22 cellular contexts compared by ENCODE assay signal in genomic region chr12:106123110-106123509, GRCh38. TPM values are rescaled to one million over a fixed set of nuclear protein-coding genes. Genes with fewer than 3 reads are reported as not detected.
A peak's percentile ranks its signal among the peaks of the same experiment; 100 is the strongest.
DNase-seq lines count a peak whose midpoint lies in the region; ATAC-seq, FAIRE-seq and TF ChIP-seq lines count a peak whose summit lies in the region.
"Had no signal": no experiment of that assay in that cellular context is flagged by ENCODE, and none has a peak within 500 bp of the region (broad histone marks: within the 10 kb centered on the region; RNA-seq: fewer than 3 reads in every experiment).

No MANE protein-coding gene starts in this region.

- H3K27me3 ChIP-seq in body of pancreas (no peaks in the 10 kb centered on the region), skeletal muscle satellite cell (ENCODE audit: control insufficient read depth, insufficient read depth, low read length) (no peaks in the 10 kb centered on the region), SK-N-SH (ENCODE audit: insufficient read depth) (no peaks in the 10 kb centered on the region)

- H3K9me3 ChIP-seq in A549 (no peaks in the 10 kb centered on the region), body of pancreas (no peaks in the 10 kb centered on the region), kidney (ENCODE audit: control insufficient read depth in 1 of 2, low read length in 2 of 2) (no peaks in the 10 kb centered on the region), skeletal muscle satellite cell (replicated peaks; ENCODE audit: low read length) (no peaks in the 10 kb centered on the region), SK-N-SH (no peaks in the 10 kb centered on the region)
- H3K9me3 ChIP-seq: esophagus squamous epithelium had no signal

- intact Hi-C loops in body of pancreas (cut with DNase I) (no loop called here), kidney (cut with DNase I) (no loop called here)

- H2AFZ ChIP-seq in SK-N-SH (ENCODE audit: low read depth) = no peak overlapping the region

- H3K9me2 ChIP-seq in SK-N-SH = no peaks in the 10 kb centered on the region

- DNase-seq in A549 (ENCODE audit: low read depth in 1 of 2, low spot score in 1 of 2) (no peak), body of pancreas (no peak), kidney (no peak), SK-N-SH (no peak)
- DNase-seq in stimulated activated CD4-positive, alpha-beta T cell treated with anti-CD3 and anti-CD28 coated beads, Interleukin-4, amount 100 ng/mL, for 4 hours = no peak
- no peak for DNase-seq in activated naive CD4-positive, alpha-beta T cell treated with anti-CD3 and anti-CD28 coated beads, Interleukin-2, amount 50 U/mL, for 16 hours
- no peak for DNase-seq in stimulated activated naive CD4-positive, alpha-beta T cell treated with Interleukin-2 at 50 U/mL for 16 hours (lab: John Stamatoyannopoulos, UW)
- DNase-seq: activated CD4-positive, CD25-positive, alpha-beta regulatory T cell; activated naive CD8-positive, alpha-beta T cell treated with anti-CD3 and anti-CD28 coated beads for 36 hours; activated T-cell treated with anti-CD3 and anti-CD28 coated beads, Interleukin-2, amount 50 U/mL, for 72 hours; DMS153; esophagus squamous epithelium; KG1; midbrain; NCI-H524; stimulated activated CD4-positive, alpha-beta T cell treated with anti-CD3 and anti-CD28 coated beads, Interleukin-2, amount 100 ng/mL, for 24 hours; T-helper 9 cell had no signal

- H3K36me3 ChIP-seq in body of pancreas (replicated peaks in 1 of 2; ENCODE audit: insufficient read depth in 1 of 2, low read depth in 2 of 2) (no peaks in the 10 kb centered on the region), kidney (ENCODE audit: control insufficient read depth in 1 of 2, insufficient read depth in 2 of 2, low read length in 2 of 2) (no peaks in the 10 kb centered on the region), skeletal muscle satellite cell (ENCODE audit: insufficient read depth, low read length) (no peaks in the 10 kb centered on the region), SK-N-SH (replicated peaks in 1 of 2; ENCODE audit: control insufficient read depth in 1 of 2, insufficient read depth in 2 of 2, low read length in 1 of 2) (peaks cover 0 to 5% of the 10 kb centered on the region in 2 experiments)
- H3K36me3 ChIP-seq: esophagus squamous epithelium had no signal

- TF ChIP-seq CTCF in A549 (IDR thresholded peaks at IDR 0.05) (no peak), body of pancreas (IDR thresholded peaks at IDR 0.05) (no peak), kidney (IDR thresholded peaks at IDR 0.05; ENCODE audit: borderline replicate concordance, extremely low read depth, insufficient read depth) (no peak), SK-N-SH (IDR thresholded peaks at IDR 0.05) (no peak)

- peak overlapping the region in 1 of 2 donors; percentile 10 for H3K9ac ChIP-seq in kidney (ENCODE audit: low read length in 2 of 2)
- H3K9ac ChIP-seq in skeletal muscle satellite cell (ENCODE audit: low read depth, low read length) = peak overlapping the region; percentile 68
- H3K9ac ChIP-seq in SK-N-SH = no peak overlapping the region

- peak overlapping the region; percentile 40 for H3K4me2 ChIP-seq in A549
- peak overlapping the region; percentile 63 for H3K4me2 ChIP-seq in skeletal muscle satellite cell (ENCODE audit: low read length)
- H3K4me2 ChIP-seq in SK-N-SH = no peak overlapping the region

- H3K4me3 ChIP-seq in A549 (no peak overlapping the region), body of pancreas (no peak overlapping the region), kidney (ENCODE audit: low read length in 2 of 2) (no peak overlapping the region), skeletal muscle satellite cell (ENCODE audit: low read length) (peak overlapping the region; percentile 32), SK-N-SH (ENCODE audit: low read depth in 2 of 2, low read length in 1 of 2) (no peak overlapping the region)
- H3K4me3 ChIP-seq: esophagus squamous epithelium had no signal

- H3K4me1 ChIP-seq in A549 = peaks cover 96% of the 10 kb centered on the region
- H3K4me1 ChIP-seq in body of pancreas = peaks cover 12% of the 10 kb centered on the region
- H3K4me1 ChIP-seq in kidney (ENCODE audit: control insufficient read depth in 1 of 2, insufficient read depth in 1 of 2, low read depth in 1 of 2, low read length in 2 of 2) = peaks cover 18 to 25% of the 10 kb centered on the region in 2 donors
- H3K4me1 ChIP-seq in skeletal muscle satellite cell (ENCODE audit: control insufficient read depth, insufficient read depth, low read length) = peaks cover 54% of the 10 kb centered on the region
- peaks cover 0 to 13% of the 10 kb centered on the region in 2 experiments; a peak in 2 of 4 replicates for H3K4me1 ChIP-seq in SK-N-SH (ENCODE audit: control insufficient read depth in 1 of 2, insufficient read depth in 2 of 2, low read depth in 1 of 2, low read length in 1 of 2)

- TF ChIP-seq RAD21 in A549 (conservative IDR thresholded peaks at IDR 0.05 in 1 of 2, IDR thresholded peaks at IDR 0.05 in 1 of 2) (no peak), SK-N-SH (IDR thresholded peaks at IDR 0.05; ENCODE audit: low read length) (no peak)

- 74% methylated on average over 5 of the region's 5 CpGs for WGBS in A549 (ENCODE audit: missing lambda C conversion rate)
- 66 to 70% methylated on average over 5 of the region's 5 CpGs for WGBS in body of pancreas, 2 donors
- WGBS in SK-N-SH (ENCODE audit: low lambda C conversion rate) = 67% methylated on average over 5 of the region's 5 CpGs

- CTCF ChIA-PET in A549 (lab: Yijun Ruan, JAX) (interaction anchor here (1.4 to 6.4 kb wide), 2 partner anchors 13 to 91 kb away, joined by 3 to 52 read pairs; no protein-coding TSS in a partner anchor), SK-N-SH (lab: Yijun Ruan, JAX) (interaction anchor here (1.5 to 2.4 kb wide), 3 partner anchors 12 to 703 kb away, joined by 7 to 10 read pairs (median 10); no protein-coding TSS in a partner anchor)

- no peaks in the 10 kb centered on the region for H3F3A ChIP-seq in SK-N-SH (replicated peaks; ENCODE audit: insufficient read depth)

- H3K27ac ChIP-seq in A549 = peak overlapping the region; percentile 87 to 99
- peak overlapping the region; percentile 1 to 53 (median 48) for H3K27ac ChIP-seq in body of pancreas
- peak overlapping the region; percentile 75 to 82 for H3K27ac ChIP-seq in kidney (ENCODE audit: low read depth in 2 of 2, low read length in 2 of 2)
- H3K27ac ChIP-seq in SK-N-SH (ENCODE audit: low read depth in 2 of 2, low read length in 1 of 2) = no peak overlapping the region

- POLR2A ChIA-PET in A549 (lab: Yijun Ruan, JAX) = no interaction called here
- POLR2A ChIA-PET in SK-N-SH (lab: Yijun Ruan, JAX) = no interaction called here

- TF ChIP-seq POLR2A in A549 (IDR thresholded peaks at IDR 0.05; ENCODE audit: low read length) (no peak), body of pancreas (IDR thresholded peaks at IDR 0.05) (no peak)

- ATAC-seq in A549 = no peak
- no peak for ATAC-seq in body of pancreas
- ATAC-seq: activated T-cell treated with anti-CD3 and anti-CD28 coated beads, Interleukin-2, amount 50 U/mL, for 72 hours had no signal

- H3K79me2 ChIP-seq in SK-N-SH (ENCODE audit: insufficient read depth) = peaks cover 100% of the 10 kb centered on the region

- FAIRE-seq in A549 (lab: Jason Lieb, UNC) (no peak), kidney (lab: Jason Lieb, UNC) (no peak)
- FAIRE-seq: bronchial epithelial cell, GM12892, islet of Langerhans had no signal

- peaks cover 97% of the 10 kb centered on the region for H4K20me1 ChIP-seq in SK-N-SH (ENCODE audit: insufficient read depth)

- TF ChIP-seq EP300 in A549 (IDR thresholded peaks at IDR 0.05) = no peak
- no peak for TF ChIP-seq EP300 in SK-N-SH (IDR thresholded peaks at IDR 0.05; ENCODE audit: borderline replicate concordance in 1 of 2, low read depth in 1 of 2, low read length in 1 of 2)

TF ChIP-seq in A549, 52 proteins besides CTCF, POLR2A, EP300 and RAD21:
- TF ChIP-seq JUN (IDR thresholded peaks at IDR 0.05) = no peak

TF ChIP-seq in SK-N-SH, 30 proteins besides CTCF, POLR2A, EP300 and RAD21:
- no peak for TF ChIP-seq CHD2 (IDR thresholded peaks at IDR 0.05; ENCODE audit: low read length, partially characterized antibody)
- no peak for TF ChIP-seq TAF1 (IDR thresholded peaks at IDR 0.05; ENCODE audit: borderline replicate concordance, low read depth, low read length)
- TF ChIP-seq YY1 (IDR thresholded peaks at IDR 0.05; ENCODE audit: low read depth) = no peak
- no peak for TF ChIP-seq JUND (IDR thresholded peaks at IDR 0.05)
- TF ChIP-seq SIN3A (IDR thresholded peaks at IDR 0.05; ENCODE audit: borderline replicate concordance, low read depth, low read length) = no peak
- TF ChIP-seq MAX (IDR thresholded peaks at IDR 0.05; ENCODE audit: low read depth) = no peak
- no peak for TF ChIP-seq RCOR1 (IDR thresholded peaks at IDR 0.05; ENCODE audit: low read length)
- TF ChIP-seq GABPA (IDR thresholded peaks at IDR 0.05; ENCODE audit: low read depth) = no peak
- TF ChIP-seq TEAD4 (IDR thresholded peaks at IDR 0.05; ENCODE audit: borderline replicate concordance, insufficient read depth) = no peak
- TF ChIP-seq EZH2phosphoT487 (IDR thresholded peaks at IDR 0.05; ENCODE audit: borderline replicate concordance, low read depth) = no peak
- TF ChIP-seq FOSL2 (IDR thresholded peaks at IDR 0.05; ENCODE audit: borderline replicate concordance, low read depth) = no peak
- no peak for TF ChIP-seq MEF2A (IDR thresholded peaks at IDR 0.05; ENCODE audit: borderline replicate concordance, low read depth)
- TF ChIP-seq FOXM1 (IDR thresholded peaks at IDR 0.05; ENCODE audit: low read depth) = no peak
- TF ChIP-seq SMC3 (IDR thresholded peaks at IDR 0.05; ENCODE audit: low read depth, low read length) = no peak
- no peak for TF ChIP-seq RXRA (IDR thresholded peaks at IDR 0.05; ENCODE audit: borderline replicate concordance, low read depth)

RNA-seq across cellular contexts. Expression of gene NUAK1, which starts 15.6 kb away (rescaled TPM):
- 22.3 and 25.4 TPM in 2 replicates for polyA plus RNA-seq in A549 (2011; rRNA removed)
- polyA plus RNA-seq in A549 (2012; cell fraction: cytosol; rRNA removed) = 10.1 and 12.6 TPM in 2 replicates
- polyA plus RNA-seq in A549 (2012; cell fraction: nucleus; rRNA removed) = 15.0 and 19.7 TPM in 2 replicates
- 18.1 to 23.5 TPM (median 20.8 TPM) in 3 replicates for polyA plus RNA-seq in A549 (2017; fragmentation: RNase III; extraction: RNeasy Plus Mini Kit Qiagen cat#74134 plus additional on column Dnase treatment)
- polyA minus RNA-seq in A549 (2011; rRNA and poly(A)+ RNA removed) = 36.7 and 38.4 TPM in 2 replicates
- total RNA-seq in body of pancreas = 1 to 10 TPM; 5.3 to 9.1 TPM
- 28.8 TPM for total RNA-seq in kidney
- 2.9 TPM for polyA plus RNA-seq in kidney (ENCODE audit: insufficient read depth, low read depth, low replicate concordance)
- total RNA-seq in skeletal muscle satellite cell (2012; rRNA removed) = 1.3 and 6.1 TPM in 2 replicates
- polyA plus RNA-seq in SK-N-SH (2012; rRNA removed) = 8.1 and 11.3 TPM in 2 replicates
- polyA plus RNA-seq in SK-N-SH (2012; cell fraction: cytosol; rRNA removed) = 9.5 and 10.7 TPM in 2 replicates
- polyA plus RNA-seq in SK-N-SH (2012; cell fraction: nucleus; rRNA removed) = 12.0 and 18.7 TPM in 2 replicates
- total RNA-seq: activated naive CD8-positive, alpha-beta T cell treated with anti-CD3 and anti-CD28 coated beads for 36 hours had no signal
- polyA plus RNA-seq: CD14-positive monocyte had no signal

Comparison
In these comparisons a context has a peak if more than half of its experiments do, and no peak if none do; other contexts are left out.
1. H3K27ac ChIP-seq: peak in A549 (2 of 2), body of pancreas (4 of 4) and kidney (2 of 2); none in SK-N-SH (0 of 2).